ENCODE assay signal across 22 cellular contexts in the genomic region with DNA sequence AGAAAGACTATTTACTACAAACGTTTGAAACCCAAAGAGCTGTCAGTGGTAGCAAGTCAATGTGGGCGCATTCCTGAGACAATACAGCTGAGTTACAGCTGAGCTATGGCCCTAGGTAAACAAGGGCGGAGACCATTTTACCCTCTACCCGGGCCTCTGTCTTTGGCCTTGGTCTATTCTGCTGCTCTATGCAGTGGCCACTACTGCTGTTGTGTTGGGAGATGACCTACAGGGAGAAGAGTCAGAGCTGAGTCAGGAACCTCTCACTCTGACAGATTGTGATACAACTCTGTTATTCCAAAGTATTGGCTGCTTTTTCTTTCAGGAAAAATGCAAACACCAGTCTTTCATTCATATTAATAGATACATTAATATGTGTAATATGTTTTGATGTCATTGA.
DNase-seq lines count a peak whose midpoint lies in the region; ATAC-seq, FAIRE-seq and TF ChIP-seq lines count a peak whose summit lies in the region.
"Had no signal": no experiment of that assay in that cellular context is flagged by ENCODE, and none has a peak within 500 bp of the region (broad histone marks: within the 10 kb centered on the region; RNA-seq: fewer than 3 reads in every experiment).

No MANE protein-coding gene starts in this region.

- intact Hi-C loops in heart right ventricle (cut with DNase I) = no loop called here

- ATAC-seq in heart right ventricle = no peak
- ATAC-seq: activated CD8-positive, alpha-beta T cell treated with anti-CD3 and anti-CD28 coated beads, Interleukin-2, amount 10 ng/mL, durations not matched to agents 7 days and 5 days; foreskin keratinocyte; HepG2; left ventricle myocardium superior; stimulated activated naive CD8-positive, alpha-beta T cell treated with anti-CD3 and anti-CD28 coated beads, Interleukin-15, Interleukin-2, amounts not matched to agents 100 U/mL and 50 U/mL, for 24 hours had no signal

- H3K9ac ChIP-seq in GM23248 (no peak overlapping the region), fibroblast of lung (ENCODE audit: insufficient read depth, low read length) (no peak overlapping the region), smooth muscle cell (ENCODE audit: low read depth) (no peak overlapping the region)

- H3K27me3 ChIP-seq in GM23248 (replicated peaks; ENCODE audit: insufficient read depth) = no peaks in the 10 kb centered on the region
- H3K27me3 ChIP-seq in fibroblast of lung (ENCODE audit: control insufficient read depth, insufficient read depth, low read length) = no peaks in the 10 kb centered on the region
- no peaks in the 10 kb centered on the region for H3K27me3 ChIP-seq in smooth muscle cell (ENCODE audit: low read depth)
- no peaks in the 10 kb centered on the region for H3K27me3 ChIP-seq in heart right ventricle
- H3K27me3 ChIP-seq: BE2C, foreskin keratinocyte, thyroid gland had no signal

- H3K79me2 ChIP-seq in GM23248 (ENCODE audit: insufficient read depth) (no peaks in the 10 kb centered on the region), fibroblast of lung (ENCODE audit: control insufficient read depth, insufficient read depth, low read length) (no peaks in the 10 kb centered on the region), smooth muscle cell (ENCODE audit: low read depth) (no peaks in the 10 kb centered on the region)

- no peak for FAIRE-seq in RCC 7860 (lab: Jason Lieb, UNC)
- FAIRE-seq: HepG2 had no signal

- peaks cover 39% of the 10 kb centered on the region for H3F3A ChIP-seq in GM23248 (ENCODE audit: insufficient read depth)
- H3F3A ChIP-seq in smooth muscle cell (ENCODE audit: low read depth) = peaks cover 9% of the 10 kb centered on the region

- 26 to 29% methylated on average over 4 of the region's 4 CpGs for WGBS in GM23248 (ENCODE audit: low coverage in 1 of 2, low lambda C conversion rate in 2 of 2, missing lambda C conversion rate in 2 of 2), 2 experiments
- WGBS in smooth muscle cell (ENCODE audit: low lambda C conversion rate) = 93% methylated on average over 4 of the region's 4 CpGs
- 74 to 87% methylated on average over 4 of the region's 4 CpGs for WGBS in heart right ventricle, 2 donors

- H4K20me1 ChIP-seq in GM23248 (ENCODE audit: insufficient read depth) (no peaks in the 10 kb centered on the region), fibroblast of lung (ENCODE audit: control insufficient read depth, extremely low read depth, insufficient read depth, low read length) (no peaks in the 10 kb centered on the region), smooth muscle cell (ENCODE audit: low read depth) (no peaks in the 10 kb centered on the region)

- H3K4me2 ChIP-seq in GM23248 (ENCODE audit: unreplicated experiment) (peak overlapping the region; percentile 22), fibroblast of lung (ENCODE audit: extremely low read depth, insufficient read depth, low read length) (no peak overlapping the region), smooth muscle cell (no peak overlapping the region)

- H3K9me3 ChIP-seq in GM23248 (ENCODE audit: low read depth) (no peaks in the 10 kb centered on the region), fibroblast of lung (ENCODE audit: control insufficient read depth, insufficient read depth, low read depth, low read length) (no peaks in the 10 kb centered on the region), smooth muscle cell (replicated peaks; ENCODE audit: low read depth) (no peaks in the 10 kb centered on the region), heart right ventricle (peaks cover 0 to 12% (median 0%) of the 10 kb centered on the region in 11 donors)
- H3K9me3 ChIP-seq: BE2C, thyroid gland had no signal

- H3K4me1 ChIP-seq in GM23248 (ENCODE audit: insufficient read depth) = peaks cover 52% of the 10 kb centered on the region
- H3K4me1 ChIP-seq in fibroblast of lung (ENCODE audit: control insufficient read depth, extremely low read depth, insufficient read depth, low read length) = peaks cover 34% of the 10 kb centered on the region
- peaks cover 7% of the 10 kb centered on the region for H3K4me1 ChIP-seq in smooth muscle cell (ENCODE audit: low read depth)
- H3K4me1 ChIP-seq in heart right ventricle = no peaks in the 10 kb centered on the region
- H3K4me1 ChIP-seq: BE2C, foreskin keratinocyte had no signal

- H3K4me3 ChIP-seq in GM23248 (no peak overlapping the region), fibroblast of lung (replicated peaks in 1 of 4; ENCODE audit: control extremely low read depth in 1 of 4, insufficient read depth in 1 of 4, low read depth in 3 of 4, low read length in 4 of 4) (no peak overlapping the region), smooth muscle cell (no peak overlapping the region), heart right ventricle (no peak overlapping the region)
- H3K4me3 ChIP-seq: skin epidermis, thyroid gland had no signal

- TF ChIP-seq CTCF in fibroblast of lung (conservative IDR thresholded peaks at IDR 0.05 in 1 of 2, IDR thresholded peaks at IDR 0.05 in 1 of 2; ENCODE audit: low read depth in 1 of 2, low read length in 2 of 2) (no peak), smooth muscle cell (IDR thresholded peaks at IDR 0.05; ENCODE audit: borderline replicate concordance, insufficient read depth, poor library complexity, severe bottlenecking) (no peak), heart right ventricle (IDR thresholded peaks at IDR 0.05) (no peak)

- H3K27ac ChIP-seq in GM23248 (peak overlapping the region; percentile 52), fibroblast of lung (ENCODE audit: insufficient read depth, low read length) (peak overlapping the region; percentile 66), smooth muscle cell (ENCODE audit: low read depth) (peak overlapping the region; percentile 60), heart right ventricle (no peak overlapping the region)
- H3K27ac ChIP-seq: foreskin keratinocyte, thyroid gland had no signal

- DNase-seq in GM23248 (peak; percentile 81), RCC 7860 (ENCODE audit: low spot score) (peak; percentile 63), fibroblast of lung (ENCODE audit: low read depth in 2 of 2) (peak; percentile 43 to 51), smooth muscle cell (lab: John Stamatoyannopoulos, UW; ENCODE audit: unreplicated experiment) (no peak), DMS153 (lab: John Stamatoyannopoulos, UW) (no peak), DMS 273 treated with DMSO at 0.1 percent for 48 hours (lab: John Stamatoyannopoulos, UW) (no peak), heart right ventricle (no peak)
- DNase-seq: activated CD8-positive, alpha-beta T cell treated with anti-CD3 and anti-CD28 coated beads, Interleukin-2, amount 10 ng/mL, durations not matched to agents 7 days and 5 days; activated naive CD4-positive, alpha-beta T cell; activated T-cell treated with anti-CD3 and anti-CD28 coated beads, Interleukin-2, amount 50 U/mL, for 1 hour; BE2C; DND-41; foreskin keratinocyte; hippocampal formation; left ventricle myocardium superior; NK-92 treated with Interleukin-12 subunit alpha and Interleukin-12 subunit beta, amount 100 ng/mL, for 24 hours; RPMI8226; stimulated activated CD4-positive, alpha-beta T cell treated with anti-CD3 and anti-CD28 coated beads, Interleukin-2, amount 100 ng/mL, for 48 hours; stimulated activated naive CD8-positive, alpha-beta T cell treated with anti-CD3 and anti-CD28 coated beads, Interleukin-15, Interleukin-2, amounts not matched to agents 100 U/mL and 50 U/mL, for 24 hours; thyroid gland had no signal

- H2AFZ ChIP-seq in GM23248 = peak overlapping the region; percentile 71
- no peak overlapping the region for H2AFZ ChIP-seq in fibroblast of lung (ENCODE audit: low read length)
- H2AFZ ChIP-seq in smooth muscle cell (ENCODE audit: low read depth) = peak overlapping the region; percentile 81

- H3K36me3 ChIP-seq in GM23248 (ENCODE audit: low read depth) (no peaks in the 10 kb centered on the region), fibroblast of lung (ENCODE audit: control insufficient read depth, insufficient read depth, low read length) (no peaks in the 10 kb centered on the region), smooth muscle cell (ENCODE audit: low read depth) (no peaks in the 10 kb centered on the region), heart right ventricle (no peaks in the 10 kb centered on the region)
- H3K36me3 ChIP-seq: BE2C, thyroid gland had no signal

- H3K9me2 ChIP-seq in GM23248 (ENCODE audit: insufficient read depth) = no peaks in the 10 kb centered on the region

- in situ Hi-C loops in GM23248 (cut with MboI) = no loop called here

Comparison
In these comparisons a context has a peak if more than half of its experiments do, and no peak if none do; other contexts are left out.
1. DNase-seq: peak in GM23248 (single experiment), RCC 7860 (single experiment) and fibroblast of lung (2 of 2); none in smooth muscle cell (single experiment), DMS153 (single experiment), DMS 273 treated with DMSO at 0.1 percent for 48 hours (single experiment) and heart right ventricle (0 of 2).
2. H3K27ac ChIP-seq: peak in GM23248 (single experiment), fibroblast of lung (single experiment) and smooth muscle cell (single experiment); none in heart right ventricle (0 of 10).